In the genomic region with DNA sequence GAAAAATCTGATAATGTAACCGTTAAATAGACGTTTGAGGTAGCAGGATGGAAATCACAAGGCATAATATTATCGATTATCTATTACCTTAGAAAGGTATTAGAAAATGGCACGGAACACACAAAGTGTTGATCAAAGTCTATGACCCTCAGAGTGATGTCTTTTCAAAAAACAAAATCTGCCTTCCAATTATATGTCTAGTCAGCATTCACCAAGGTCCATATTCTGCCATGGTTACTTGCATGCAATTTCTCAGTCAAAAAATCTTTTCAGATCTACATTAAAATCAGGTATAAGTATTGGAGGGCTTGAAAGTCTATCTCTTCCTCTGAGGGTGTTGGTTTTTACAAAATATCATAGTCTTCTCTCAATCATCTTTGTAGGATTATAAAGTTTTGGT, we compare ENCODE assay signal across 9 cellular contexts.
"Had no signal": no experiment of that assay in that cellular context is flagged by ENCODE, and none has a peak within 500 bp of the region (broad histone marks: within the 10 kb centered on the region; RNA-seq: fewer than 3 reads in every experiment).

No MANE protein-coding gene starts in this region.

- H3K4me2 ChIP-seq: GM23338, KMS-11 had no signal

- DNase-seq: H7, HFFc6, Kasumi-1, KBM-7 had no signal

- H3K27ac Mint-ChIP-seq: GM23338, HFFc6 had no signal

- H3K9me3 ChIP-seq: HAP-1 had no signal

- H3K27ac ChIP-seq: KMS-11 had no signal

- H2AFZ ChIP-seq: GM23338 had no signal

- H3K4me3 Mint-ChIP-seq: GM23338, HFFc6 had no signal

- H3K9ac ChIP-seq: KMS-11 had no signal

- H3K36me3 ChIP-seq: HAP-1 had no signal

- ATAC-seq: GM23338, HCT116 had no signal

- FAIRE-seq: HTR-8/SVneo had no signal

- H3K4me3 ChIP-seq: GM23338, HAP-1 had no signal

- H3K9me3 Mint-ChIP-seq: GM23338, HFFc6 had no signal
